15 cellular contexts compared by ENCODE assay signal in the genomic region with DNA sequence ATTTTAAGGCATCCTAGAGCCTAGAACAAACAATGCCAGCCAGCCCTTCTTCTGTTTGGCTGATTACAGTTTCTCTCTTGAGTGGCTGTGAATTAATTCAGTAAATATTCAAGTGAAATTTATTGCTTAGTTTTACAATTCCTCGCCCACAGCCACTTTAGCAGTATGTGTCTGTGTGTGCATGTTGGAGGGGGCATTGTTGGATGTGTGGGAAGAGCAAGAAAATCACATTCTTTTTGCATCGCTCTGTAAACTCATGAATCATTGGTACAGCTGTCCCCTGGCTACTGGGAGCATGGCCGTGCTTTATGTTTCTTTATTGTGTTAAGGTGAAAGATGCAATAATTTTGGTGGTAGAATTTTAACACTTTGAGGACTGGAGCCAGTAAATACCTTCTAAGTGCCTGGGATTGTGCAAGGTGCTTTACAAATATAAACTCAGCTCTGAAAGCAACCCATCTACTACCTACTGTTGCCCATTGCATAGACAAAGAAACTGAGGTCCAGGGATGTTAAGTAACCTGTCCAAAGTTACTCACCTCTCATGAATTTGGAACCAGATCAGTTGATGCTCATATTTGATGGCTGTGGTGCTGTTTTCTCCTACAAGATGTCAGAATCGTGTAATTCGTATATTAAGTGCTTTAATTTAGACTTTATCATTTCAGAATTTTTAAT.
DNase-seq lines count a peak whose midpoint lies in the region; ATAC-seq and TF ChIP-seq lines count a peak whose summit lies in the region.
"Had no signal": no experiment of that assay in that cellular context is flagged by ENCODE, and none has a peak within 500 bp of the region (broad histone marks: within the 10 kb centered on the region; RNA-seq: fewer than 3 reads in every experiment).

No MANE protein-coding gene starts in this region.

- peaks cover 38% of the 10 kb centered on the region for H3K4me1 Mint-ChIP-seq in chondrocyte (ENCODE audit: low read depth)

- no peaks in the 10 kb centered on the region for H3K27me3 Mint-ChIP-seq in chondrocyte (ENCODE audit: low read depth)
- H3K27me3 Mint-ChIP-seq: activated CD8-positive, alpha-beta T cell treated with anti-CD3 and anti-CD28 coated beads for 36 hours had no signal

- no peak overlapping the region for H3K27ac ChIP-seq in mesenchymal stem cell (ENCODE audit: low read length, poor library complexity, severe bottlenecking)

- no peak overlapping the region for H2BK5ac ChIP-seq in mesenchymal stem cell (ENCODE audit: low read depth, low read length, poor library complexity, severe bottlenecking)

- no peak overlapping the region for H3K4me3 ChIP-seq in mesenchymal stem cell (ENCODE audit: insufficient read depth in 1 of 2, low read depth in 1 of 2, low read length in 2 of 2)

- peak overlapping the region; percentile 3 for H2BK120ac ChIP-seq in mesenchymal stem cell (ENCODE audit: low read depth, low read length)

- H4K8ac ChIP-seq in mesenchymal stem cell (ENCODE audit: low read length), result no peak overlapping the region

- no peak overlapping the region for H2BK12ac ChIP-seq in mesenchymal stem cell (ENCODE audit: low read length in 2 of 2)

- H2BK15ac ChIP-seq in mesenchymal stem cell (ENCODE audit: low read depth, poor library complexity, severe bottlenecking), result no peak overlapping the region

- intact Hi-C loops in left colon (cut with DNase I, micrococcal nuclease), result no loop called here

- H3K4me1 ChIP-seq in mesenchymal stem cell (ENCODE audit: control insufficient read depth, insufficient read depth, low read depth, low read length), result peaks cover 16% of the 10 kb centered on the region

- DNase-seq in Daoy (ENCODE audit: low read depth) (peak; percentile 22), LHCN-M2 (ENCODE audit: low read depth) (peak; percentile 81), chondrocyte (ENCODE audit: low spot score) (no peak), mesenchymal stem cell (peak; percentile 56), 8988T (no peak), left colon (no peak), NOMO-1 treated with dmso at 0.1 percent for 144 hours (lab: John Stamatoyannopoulos, UW; ENCODE audit: unreplicated experiment) (no peak)
- DNase-seq: activated CD8-positive, alpha-beta T cell treated with anti-CD3 and anti-CD28 coated beads for 36 hours; COR-L47; MV-4-11; stimulated activated CD4-positive, alpha-beta T cell treated with anti-CD3 and anti-CD28 coated beads, Interleukin-12 subunit alpha, Interleukin-12 subunit beta, amount 100 ng/mL, for 4 hours; stimulated activated CD8-positive, alpha-beta memory T cell treated with anti-CD3 and anti-CD28 coated beads, Interleukin-4, amount 100 ng/mL, for 48 hours had no signal

- no peaks in the 10 kb centered on the region for H3K27me3 ChIP-seq in mesenchymal stem cell (ENCODE audit: control insufficient read depth in 1 of 2, insufficient read depth in 1 of 2, low read length in 2 of 2)

- no peak overlapping the region for H4K91ac ChIP-seq in mesenchymal stem cell (ENCODE audit: low read length)

- WGBS in mesenchymal stem cell, result 10% methylated on average over 2 of the region's 5 CpGs

- H3K27ac Mint-ChIP-seq in chondrocyte (ENCODE audit: unreplicated experiment), result peak overlapping the region; percentile 70
- H3K27ac Mint-ChIP-seq: activated CD8-positive, alpha-beta T cell treated with anti-CD3 and anti-CD28 coated beads for 36 hours; activated naive CD4-positive, alpha-beta T cell treated with anti-CD3 and anti-CD28 coated beads, Interleukin-2, amount 50 U/mL, for 72 hours; T-helper 1 cell treated with Interleukin-12 subunit alpha and Interleukin-12 subunit beta and Interleukin-4 antibody, amounts not matched to agents 30 μg/mL and 1 μg/mL, for 36 hours had no signal

- no peak for TF ChIP-seq CTCF in chondrocyte (IDR thresholded peaks at IDR 0.05)

- H2AK5ac ChIP-seq in mesenchymal stem cell (ENCODE audit: low read length, severe bottlenecking), result no peak overlapping the region

- H3K36me3 Mint-ChIP-seq in chondrocyte (ENCODE audit: low read depth), result no peaks in the 10 kb centered on the region
- H3K36me3 Mint-ChIP-seq: activated naive CD4-positive, alpha-beta T cell treated with anti-CD3 and anti-CD28 coated beads, Interleukin-2, amount 50 U/mL, for 72 hours had no signal

- no peak overlapping the region for H3K4ac ChIP-seq in mesenchymal stem cell (ENCODE audit: low read depth in 1 of 2, low read length in 2 of 2)

- H3K36me3 ChIP-seq in mesenchymal stem cell (ENCODE audit: control insufficient read depth in 1 of 2, insufficient read depth in 2 of 2, low read depth in 1 of 2, low read length in 2 of 2), result no peaks in the 10 kb centered on the region

- H3K14ac ChIP-seq in mesenchymal stem cell (ENCODE audit: low read length in 2 of 2), result no peak overlapping the region

- no peak overlapping the region for H3K18ac ChIP-seq in mesenchymal stem cell (ENCODE audit: low read depth in 1 of 2, low read length in 2 of 2)

- peaks cover 29% of the 10 kb centered on the region for H3K79me1 ChIP-seq in mesenchymal stem cell (replicated peaks; ENCODE audit: low read length, poor library complexity, severe bottlenecking)

- ATAC-seq in HG02973 (IDR thresholded peaks at IDR 0.05; ENCODE audit: unreplicated experiment) (no peak), left colon (no peak)
- ATAC-seq: activated CD8-positive, alpha-beta T cell treated with anti-CD3 and anti-CD28 coated beads for 36 hours; activated naive CD4-positive, alpha-beta T cell treated with anti-CD3 and anti-CD28 coated beads, Interleukin-2, amount 50 U/mL, for 72 hours had no signal

- H3K4me3 Mint-ChIP-seq in chondrocyte (ENCODE audit: unreplicated experiment), result no peak overlapping the region
- H3K4me3 Mint-ChIP-seq: activated CD8-positive, alpha-beta T cell treated with anti-CD3 and anti-CD28 coated beads for 36 hours; T-helper 1 cell treated with Interleukin-12 subunit alpha and Interleukin-12 subunit beta and Interleukin-4 antibody, amounts not matched to agents 30 μg/mL and 1 μg/mL, for 36 hours had no signal

- no peaks in the 10 kb centered on the region for H3K9me3 Mint-ChIP-seq in chondrocyte (ENCODE audit: low read depth)
- H3K9me3 Mint-ChIP-seq: activated CD8-positive, alpha-beta T cell treated with anti-CD3 and anti-CD28 coated beads for 36 hours; activated naive CD4-positive, alpha-beta T cell treated with anti-CD3 and anti-CD28 coated beads, Interleukin-2, amount 50 U/mL, for 72 hours; T-helper 1 cell treated with Interleukin-12 subunit alpha and Interleukin-12 subunit beta and Interleukin-4 antibody, amounts not matched to agents 30 μg/mL and 1 μg/mL, for 36 hours had no signal

- no peak overlapping the region for H3K23ac ChIP-seq in mesenchymal stem cell (ENCODE audit: low read length in 2 of 2)

- no peak overlapping the region for H3K4me2 ChIP-seq in mesenchymal stem cell (ENCODE audit: low read length, poor library complexity, severe bottlenecking)

- H3K9ac ChIP-seq in mesenchymal stem cell (ENCODE audit: low read length), result no peak overlapping the region

- H3K9me3 ChIP-seq in mesenchymal stem cell (ENCODE audit: control insufficient read depth, low read length), result no peaks in the 10 kb centered on the region

- no peak overlapping the region for H2AFZ ChIP-seq in mesenchymal stem cell (ENCODE audit: low read depth, low read length)

Comparison
In these comparisons a context has a peak if more than half of its experiments do, and no peak if none do; other contexts are left out.
1. DNase-seq: peak in Daoy (single experiment), LHCN-M2 (single experiment) and mesenchymal stem cell (single experiment); none in chondrocyte (single experiment), 8988T (single experiment), left colon (0 of 2) and NOMO-1 treated with dmso at 0.1 percent for 144 hours (single experiment).